In the genomic region with DNA sequence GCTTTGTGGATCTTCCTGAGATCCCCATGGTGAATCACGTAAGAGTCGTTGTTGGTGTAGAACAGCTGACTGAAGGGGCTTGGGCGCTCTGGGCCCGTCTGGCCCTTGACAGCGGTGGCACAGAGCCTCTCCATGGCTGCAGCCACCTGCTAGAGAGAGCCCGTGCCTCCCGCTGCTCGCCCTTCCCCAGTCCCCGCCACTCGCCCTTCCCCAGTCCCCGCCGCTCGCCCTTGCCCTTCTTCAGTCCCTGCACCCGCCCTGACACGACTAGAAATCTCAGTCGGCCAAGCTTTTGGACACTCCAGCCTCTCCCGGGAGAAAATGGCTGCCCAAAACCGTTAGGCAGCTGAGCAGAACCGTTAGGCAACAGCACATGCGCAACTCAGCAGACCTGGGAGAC, we compare ENCODE assay signal across 8 cellular contexts.
DNase-seq lines count a peak whose midpoint lies in the region; FAIRE-seq and TF ChIP-seq lines count a peak whose summit lies in the region.
"Not testable (repeated sequence)": the region's sequence is repeated elsewhere in the genome, so short reads cannot be mapped to it uniquely, and the experiment has no call there.

No MANE protein-coding gene starts in this region.

- H3K27me3 ChIP-seq in SK-N-SH (ENCODE audit: insufficient read depth) = not testable (repeated sequence)

- DNase-seq in D341Med (ENCODE audit: low spot score) = peak; percentile 4
- peak; percentile 0 for DNase-seq in GM12891 (ENCODE audit: insufficient read length, low spot score)
- peak; percentile 1 for DNase-seq in GM13976 (ENCODE audit: low spot score)
- peak; percentile 10 for DNase-seq in NCI-H748 (lab: John Stamatoyannopoulos, UW; ENCODE audit: unreplicated experiment)
- DNase-seq in SHP77 (lab: John Stamatoyannopoulos, UW) = peak; percentile 37 to 40
- DNase-seq in SK-N-SH = peak; percentile 1
- DNase-seq in islet precursor cell = peak; percentile 35
- DNase-seq in posterior vena cava (ENCODE audit: low spot score) = peak; percentile 34

- not testable (repeated sequence) for H3K9ac ChIP-seq in SK-N-SH

- H3K79me2 ChIP-seq in SK-N-SH (ENCODE audit: insufficient read depth) = not testable (repeated sequence)

- H4K20me1 ChIP-seq in SK-N-SH (ENCODE audit: insufficient read depth) = not testable (repeated sequence)

- not testable (repeated sequence) for TF ChIP-seq POLR2A in GM12891 (IDR thresholded peaks at IDR 0.05; ENCODE audit: low read depth, low read length)

- H3F3A ChIP-seq in SK-N-SH (replicated peaks; ENCODE audit: insufficient read depth) = not testable (repeated sequence)

- intact Hi-C loops in posterior vena cava (cut with DNase I) = not testable (repeated sequence)

- not testable (repeated sequence) for H3K4me1 ChIP-seq in SK-N-SH (ENCODE audit: control insufficient read depth in 1 of 2, insufficient read depth in 2 of 2, low read depth in 1 of 2, low read length in 1 of 2)

- not testable (repeated sequence) for H3K4me3 ChIP-seq in SK-N-SH (ENCODE audit: low read depth in 2 of 2, low read length in 1 of 2)

- H3K4me2 ChIP-seq in SK-N-SH = not testable (repeated sequence)

- CTCF ChIA-PET in SK-N-SH (lab: Yijun Ruan, JAX) = not testable (repeated sequence)

- no CpG with 5 or more reads among the region's 20 CpGs for WGBS in SK-N-SH (ENCODE audit: low lambda C conversion rate)

- not testable (repeated sequence) for H2AFZ ChIP-seq in SK-N-SH (ENCODE audit: low read depth)

- FAIRE-seq in GM12891 (lab: Jason Lieb, UNC) = not testable (repeated sequence)

- H3K9me3 ChIP-seq in SK-N-SH = not testable (repeated sequence)

- H3K9me2 ChIP-seq in SK-N-SH = not testable (repeated sequence)

- TF ChIP-seq CTCF in GM13976 (IDR thresholded peaks at IDR 0.05; ENCODE audit: borderline replicate concordance, control extremely low read depth, extremely low read depth, insufficient read depth, missing control alignments); SK-N-SH (IDR thresholded peaks at IDR 0.05): not testable (repeated sequence)

- not testable (repeated sequence) for TF ChIP-seq RAD21 in SK-N-SH (IDR thresholded peaks at IDR 0.05; ENCODE audit: low read length)

- H3K36me3 ChIP-seq in SK-N-SH (replicated peaks in 1 of 2; ENCODE audit: control insufficient read depth in 1 of 2, insufficient read depth in 2 of 2, low read length in 1 of 2) = not testable (repeated sequence)

- in situ Hi-C loops in GM13976 (cut with MboI; ENCODE audit: low sequenced_read_pairs, unreplicated experiment) = not testable (repeated sequence)

- H3K27ac ChIP-seq in SK-N-SH (ENCODE audit: low read depth in 2 of 2, low read length in 1 of 2) = not testable (repeated sequence)

- POLR2A ChIA-PET in SK-N-SH (lab: Yijun Ruan, JAX) = not testable (repeated sequence)

- not testable (repeated sequence) for TF ChIP-seq EP300 in SK-N-SH (IDR thresholded peaks at IDR 0.05; ENCODE audit: borderline replicate concordance in 1 of 2, low read depth in 1 of 2, low read length in 1 of 2)
